Comparison of ENCODE assay signal across 9 cellular contexts in genomic region chr5:60959156-60959555, GRCh38. TPM values are rescaled to one million over a fixed set of nuclear protein-coding genes. Genes with fewer than 3 reads are reported as not detected.
A peak's percentile ranks its signal among the peaks of the same experiment; 100 is the strongest.
DNase-seq lines count a peak whose midpoint lies in the region; ATAC-seq and TF ChIP-seq lines count a peak whose summit lies in the region.
"Had no signal": no experiment of that assay in that cellular context is flagged by ENCODE, and none has a peak within 500 bp of the region (broad histone marks: within the 10 kb centered on the region; RNA-seq: fewer than 3 reads in every experiment).

No MANE protein-coding gene starts in this region.

- no peak for ATAC-seq in esophagus mucosa

- H3K27me3 Mint-ChIP-seq in endothelial cell (ENCODE audit: unreplicated experiment) = no peaks in the 10 kb centered on the region

- H3K9ac ChIP-seq in smooth muscle cell (ENCODE audit: low read depth) = no peak overlapping the region

- no peak overlapping the region for H3K4me3 Mint-ChIP-seq in endothelial cell (ENCODE audit: unreplicated experiment)

- TF ChIP-seq CTCF in endothelial cell (IDR thresholded peaks at IDR 0.05; ENCODE audit: unreplicated experiment) = peak; percentile 23
- TF ChIP-seq CTCF in smooth muscle cell (IDR thresholded peaks at IDR 0.05; ENCODE audit: borderline replicate concordance, insufficient read depth, poor library complexity, severe bottlenecking) = peak; percentile 45
- TF ChIP-seq CTCF in lower leg skin (IDR thresholded peaks at IDR 0.05) = no peak

- no peak overlapping the region for H3K4me2 ChIP-seq in smooth muscle cell

- peaks cover 56% of the 10 kb centered on the region for H3K79me2 ChIP-seq in smooth muscle cell (ENCODE audit: low read depth)

- no peaks in the 10 kb centered on the region for H3F3A ChIP-seq in smooth muscle cell (ENCODE audit: low read depth)

- peaks cover 8% of the 10 kb centered on the region for H3K9me3 ChIP-seq in smooth muscle cell (replicated peaks; ENCODE audit: low read depth)

- H3K27ac ChIP-seq in smooth muscle cell (ENCODE audit: low read depth) = no peak overlapping the region

- DNase-seq in NOMO-1 treated with DMSO at 0.1 percent for 48 hours (lab: John Stamatoyannopoulos, UW; ENCODE audit: unreplicated experiment) (peak; percentile 40), NOMO-1 treated with dmso at 0.1 percent for 144 hours (lab: John Stamatoyannopoulos, UW; ENCODE audit: unreplicated experiment) (no peak), NCI-H2227 treated with DMSO at 0.1 percent for 48 hours (lab: John Stamatoyannopoulos, UW) (peak; percentile 19), endothelial cell (ENCODE audit: low spot score) (no peak), smooth muscle cell (lab: John Stamatoyannopoulos, UW; ENCODE audit: unreplicated experiment) (no peak), lower leg skin (ENCODE audit: low spot score in 2 of 2) (no peak), NCI-H187 treated with DMSO at 0.1 percent for 48 hours (lab: John Stamatoyannopoulos, UW) (no peak)
- DNase-seq: GOT3 had no signal

- H3K27ac Mint-ChIP-seq in endothelial cell (ENCODE audit: unreplicated experiment) = no peak overlapping the region

- intact Hi-C loops in lower leg skin (cut with DNase I; ENCODE audit: low total_unique reads) = no loop called here

- H3K9me3 Mint-ChIP-seq in endothelial cell (ENCODE audit: unreplicated experiment) = no peaks in the 10 kb centered on the region

- no peaks in the 10 kb centered on the region for H3K36me3 Mint-ChIP-seq in endothelial cell (ENCODE audit: low read depth, unreplicated experiment)

- no peaks in the 10 kb centered on the region for H3K4me1 Mint-ChIP-seq in endothelial cell (ENCODE audit: unreplicated experiment)

- H2AFZ ChIP-seq in smooth muscle cell (ENCODE audit: low read depth) = no peak overlapping the region

- H3K4me1 ChIP-seq in smooth muscle cell (ENCODE audit: low read depth) = no peaks in the 10 kb centered on the region

- TF ChIP-seq POLR2A in lower leg skin (IDR thresholded peaks at IDR 0.05) = no peak

- no peaks in the 10 kb centered on the region for H3K36me3 ChIP-seq in smooth muscle cell (ENCODE audit: low read depth)

- H3K27me3 ChIP-seq in smooth muscle cell (ENCODE audit: low read depth) = no peaks in the 10 kb centered on the region

- peaks cover 23% of the 10 kb centered on the region for H4K20me1 ChIP-seq in smooth muscle cell (ENCODE audit: low read depth)

- H3K4me3 ChIP-seq in smooth muscle cell (no peak overlapping the region), lower leg skin (ENCODE audit: low read depth, poor library complexity, severe bottlenecking) (no peak overlapping the region)

RNA-seq across cellular contexts. Expression of gene NDUFAF2, which starts 14.2 kb away (rescaled TPM):
- total RNA-seq in endothelial cell (ENCODE audit: unreplicated experiment) (13.9 TPM), smooth muscle cell (39.1 and 41.1 TPM in 2 replicates), esophagus mucosa (26.5 TPM), lower leg skin (10 to 100 TPM; 13.3 to 22.7 (median 16.0) TPM)
- 55.3 and 71.2 TPM in 2 replicates for polyA plus RNA-seq in smooth muscle cell

RNA-seq across cellular contexts. Expression of gene ERCC8, which starts 14.3 kb away (rescaled TPM):
- total RNA-seq in endothelial cell (ENCODE audit: unreplicated experiment) = 15.3 TPM
- total RNA-seq in smooth muscle cell = 25.3 and 28.9 TPM in 2 replicates
- 19.5 TPM in 2 replicates for polyA plus RNA-seq in smooth muscle cell
- 8.5 TPM for total RNA-seq in esophagus mucosa
- total RNA-seq in lower leg skin = 10 to 100 TPM in 2 of 4 donors, 1 to 10 TPM in 2; 5.0 to 29.1 (median 11.9) TPM

Comparison
In these comparisons a context has a peak if more than half of its experiments do, and no peak if none do; other contexts are left out.
1. DNase-seq: peak in NOMO-1 treated with DMSO at 0.1 percent for 48 hours (single experiment) and NCI-H2227 treated with DMSO at 0.1 percent for 48 hours (single experiment); none in NOMO-1 treated with dmso at 0.1 percent for 144 hours (single experiment), endothelial cell (single experiment), smooth muscle cell (single experiment), lower leg skin (0 of 2) and NCI-H187 treated with DMSO at 0.1 percent for 48 hours (single experiment).
2. CTCF ChIP-seq: peak in endothelial cell (single experiment) and smooth muscle cell (single experiment); none in lower leg skin (0 of 3).